In the genomic region with DNA sequence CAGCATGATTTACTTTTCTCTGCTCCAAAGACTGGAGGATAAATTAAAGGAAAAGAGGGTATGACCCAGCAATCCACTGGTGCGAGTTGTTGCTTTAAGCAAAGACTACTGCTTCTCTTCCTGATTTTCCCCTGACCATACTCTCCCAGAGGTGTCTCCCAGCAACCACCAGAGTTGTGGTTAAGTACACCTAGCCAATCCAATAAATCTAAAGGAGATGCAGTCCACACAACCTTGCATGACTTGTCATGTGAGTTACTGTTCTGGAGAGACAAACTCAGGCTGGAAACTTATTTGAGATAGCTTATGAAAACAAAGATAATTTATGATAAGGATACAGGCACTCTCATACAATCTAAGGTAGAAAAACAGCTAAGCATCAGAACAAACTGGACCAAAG, we compare ENCODE assay signal across 19 cellular contexts. TPM values are rescaled to one million over a fixed set of nuclear protein-coding genes. Genes with fewer than 3 reads are reported as not detected.
DNase-seq lines count a peak whose midpoint lies in the region; ATAC-seq and TF ChIP-seq lines count a peak whose summit lies in the region.
"Had no signal": no experiment of that assay in that cellular context is flagged by ENCODE, and none has a peak within 500 bp of the region (broad histone marks: within the 10 kb centered on the region; RNA-seq: fewer than 3 reads in every experiment).

No MANE protein-coding gene starts in this region.

- no peak overlapping the region for H2AFZ ChIP-seq in mammary epithelial cell (ENCODE audit: low read depth, low read length)

- H3K36me3 Mint-ChIP-seq in MCF 10A (ENCODE audit: insufficient read depth, unreplicated experiment) = no peaks in the 10 kb centered on the region

- 100% methylated on average over 1 of the region's 1 CpG for WGBS in mammary epithelial cell (ENCODE audit: low coverage, missing lambda C conversion rate)

- H3K4me1 Mint-ChIP-seq in MCF 10A (ENCODE audit: insufficient read depth, unreplicated experiment) = peaks cover 5% of the 10 kb centered on the region

- CTCF ChIA-PET in MCF 10A (lab: Yijun Ruan, JAX) (interaction anchor here (1.0 kb wide), 1 partner anchor 59 kb away, joined by 3 read pairs; no protein-coding TSS in a partner anchor), mammary epithelial cell (lab: Charles Lee; ENCODE audit: low non-redundant PET) (no interaction called here)

- TF ChIP-seq POLR2A in breast epithelium (IDR thresholded peaks at IDR 0.05) = no peak

- intact Hi-C loops in MCF 10A (cut with micrococcal nuclease) = no loop called here
- intact Hi-C loops in breast epithelium (cut with DNase I; ENCODE audit: low total_unique reads) = no loop called here
- intact Hi-C loops in mammary epithelial cell (cut with micrococcal nuclease) = no loop called here

- POLR2A ChIA-PET in MCF 10A (lab: Yijun Ruan, JAX) = interaction anchor here (2.5 to 3.1 kb wide), 3 partner anchors 9 to 171 kb away, joined by 9 to 10 read pairs (median 9); a partner anchor contains a TSS

- no peaks in the 10 kb centered on the region for H3K27me3 ChIP-seq in breast epithelium
- no peaks in the 10 kb centered on the region for H3K27me3 ChIP-seq in mammary epithelial cell (ENCODE audit: insufficient read depth, low read length)
- H3K27me3 ChIP-seq in WERI-Rb-1 (ENCODE audit: insufficient read depth, low read depth, severe bottlenecking) = no peaks in the 10 kb centered on the region
- H3K27me3 ChIP-seq: upper lobe of right lung had no signal

- peak overlapping the region; percentile 40 for H3K27ac Mint-ChIP-seq in MCF 10A (ENCODE audit: low read depth, unreplicated experiment)
- H3K27ac Mint-ChIP-seq: activated CD4-positive, alpha-beta memory T cell treated with anti-CD3 and anti-CD28 coated beads, Interleukin-2, amount 10 ng/mL, durations not matched to agents 7 days and 5 days; activated naive CD8-positive, alpha-beta T cell had no signal

- ATAC-seq in omental fat pad (ENCODE audit: low FRiP score) = no peak
- ATAC-seq: naive thymus-derived CD8-positive, alpha-beta T cell; psoas muscle; stimulated activated naive CD8-positive, alpha-beta T cell treated with anti-CD3 and anti-CD28 coated beads, Interleukin-15, Interleukin-2, amounts not matched to agents 100 U/mL and 50 U/mL, for 24 hours; upper lobe of right lung had no signal

- BruUV-seq in MCF 10A (replicated peaks; lab: Mats Ljungman, UMichigan) = no TSS peak
- no TSS peak for BruUV-seq in mammary epithelial cell (replicated peaks; lab: Mats Ljungman, UMichigan)

- H3K36me3 ChIP-seq in breast epithelium (no peaks in the 10 kb centered on the region), mammary epithelial cell (ENCODE audit: insufficient read depth, low read length) (no peaks in the 10 kb centered on the region), WERI-Rb-1 (no peaks in the 10 kb centered on the region)
- H3K36me3 ChIP-seq: upper lobe of right lung had no signal

- H3K4me3 ChIP-seq in breast epithelium (no peak overlapping the region), mammary epithelial cell (replicated peaks in 1 of 3; ENCODE audit: insufficient read depth in 1 of 3, low read depth in 2 of 3, low read length in 3 of 3) (no peak overlapping the region), WERI-Rb-1 (ENCODE audit: low read depth, low read length) (no peak overlapping the region)
- H3K4me3 ChIP-seq: psoas muscle, upper lobe of right lung had no signal

- H3K27me3 Mint-ChIP-seq in MCF 10A (ENCODE audit: insufficient read depth, unreplicated experiment) = no peaks in the 10 kb centered on the region
- H3K27me3 Mint-ChIP-seq: activated CD4-positive, alpha-beta memory T cell treated with anti-CD3 and anti-CD28 coated beads, Interleukin-2, amount 10 ng/mL, durations not matched to agents 7 days and 5 days; activated naive CD8-positive, alpha-beta T cell; naive thymus-derived CD8-positive, alpha-beta T cell had no signal

- no peaks in the 10 kb centered on the region for H4K20me1 ChIP-seq in mammary epithelial cell (ENCODE audit: insufficient read depth, low read length)

- TF ChIP-seq CTCF in MCF 10A (IDR thresholded peaks at IDR 0.05; ENCODE audit: unreplicated experiment) (no peak), breast epithelium (IDR thresholded peaks at IDR 0.05) (no peak), mammary epithelial cell (conservative IDR thresholded peaks at IDR 0.05 in 1 of 2, IDR thresholded peaks at IDR 0.05 in 1 of 2; ENCODE audit: extremely low read depth in 1 of 2, insufficient read depth in 1 of 2, low read depth in 1 of 2, low read length in 2 of 2) (no peak), WERI-Rb-1 (IDR thresholded peaks at IDR 0.05; ENCODE audit: low read depth, low read length) (no peak), omental fat pad (IDR thresholded peaks at IDR 0.05) (no peak)

- dilution Hi-C loops in mammary epithelial cell (cut with HindIII; ENCODE audit: low sequenced_read_pairs) = loop anchor here (10.0 kb wide), 1 partner anchor 51 kb away; no protein-coding TSS in a partner anchor

- H3K4me3 Mint-ChIP-seq in MCF 10A (ENCODE audit: unreplicated experiment) = no peak overlapping the region
- H3K4me3 Mint-ChIP-seq: activated CD4-positive, alpha-beta memory T cell treated with anti-CD3 and anti-CD28 coated beads, Interleukin-2, amount 10 ng/mL, durations not matched to agents 7 days and 5 days; activated naive CD8-positive, alpha-beta T cell; naive thymus-derived CD8-positive, alpha-beta T cell had no signal

- DNase-seq in MCF 10A (ENCODE audit: unreplicated experiment) (no peak), breast epithelium (ENCODE audit: low spot score in 2 of 2) (no peak), mammary epithelial cell (peak; percentile 49), mucosa of gallbladder (ENCODE audit: low spot score) (peak; percentile 22), WERI-Rb-1 (no peak), omental fat pad (ENCODE audit: low spot score) (no peak), COR-L47 (lab: John Stamatoyannopoulos, UW) (no peak)
- DNase-seq in activated effector memory CD4-positive, alpha-beta T cell treated with anti-CD3 and anti-CD28 coated beads, Interleukin-2, amount 50 U/mL, for 16 hours = no peak
- DNase-seq: activated CD4-positive, alpha-beta memory T cell treated with anti-CD3 and anti-CD28 coated beads, Interleukin-2, amount 10 ng/mL, durations not matched to agents 7 days and 5 days; activated T-cell treated with anti-CD3 and anti-CD28 coated beads, Interleukin-2, amount 50 U/mL, for 48 hours; Calu3; naive thymus-derived CD8-positive, alpha-beta T cell; NCI-H1930; NCI-H526 treated with DMSO at 0.1 percent for 48 hours; psoas muscle; stimulated activated naive CD8-positive, alpha-beta T cell treated with anti-CD3 and anti-CD28 coated beads, Interleukin-15, Interleukin-2, amounts not matched to agents 100 U/mL and 50 U/mL, for 24 hours; upper lobe of right lung had no signal

- H3K4me1 ChIP-seq in breast epithelium (no peaks in the 10 kb centered on the region), mammary epithelial cell (ENCODE audit: insufficient read depth, low read length) (no peaks in the 10 kb centered on the region)
- H3K4me1 ChIP-seq: upper lobe of right lung had no signal

- in situ Hi-C loops in mammary epithelial cell (cut with MboI; ENCODE audit: low sequenced_read_pairs in 2 of 2) = no loop called here

- no peak overlapping the region for H3K4me2 ChIP-seq in mammary epithelial cell (ENCODE audit: insufficient read depth, low read depth, low read length)

- H3K27ac ChIP-seq in breast epithelium (peak overlapping the region in 1 of 2 donors; percentile 40), mammary epithelial cell (ENCODE audit: insufficient read depth, low read depth, low read length) (no peak overlapping the region), WERI-Rb-1 (no peak overlapping the region)
- H3K27ac ChIP-seq: psoas muscle, upper lobe of right lung had no signal

- no peaks in the 10 kb centered on the region for H3K9me3 Mint-ChIP-seq in MCF 10A (ENCODE audit: unreplicated experiment)

- no peak overlapping the region for H3K9ac ChIP-seq in mammary epithelial cell (ENCODE audit: insufficient read depth, low read length)

- H3K9me3 ChIP-seq in breast epithelium = peaks cover 7 to 9% of the 10 kb centered on the region in 2 donors
- H3K9me3 ChIP-seq in mammary epithelial cell (replicated peaks; ENCODE audit: insufficient read depth, low read length) = peaks cover 8% of the 10 kb centered on the region
- H3K9me3 ChIP-seq in WERI-Rb-1 (ENCODE audit: severe bottlenecking) = peaks cover 3% of the 10 kb centered on the region
- H3K9me3 ChIP-seq: upper lobe of right lung had no signal

- no peaks in the 10 kb centered on the region for H3K79me2 ChIP-seq in mammary epithelial cell (ENCODE audit: insufficient read depth, low read length)

RNA-seq across cellular contexts. Expression of a gene that starts 11.9 kb away (rescaled TPM):
- total RNA-seq in MCF 10A (2022) = not detected in 2 replicates
- total RNA-seq in breast epithelium = under 1 TPM in 2 of 3 donors, not detected in 1; under 0.01 to 0.16 TPM
- not detected for total RNA-seq in mammary epithelial cell
- 0.06 TPM for polyA plus RNA-seq in mammary epithelial cell
- not detected for polyA minus RNA-seq in mammary epithelial cell
- not detected for total RNA-seq in mucosa of gallbladder
- total RNA-seq in omental fat pad = under 1 TPM in 3 of 4 donors, not detected in 1; 0.12 to 0.56 (median 0.13) TPM
- total RNA-seq: Calu3; liver; naive thymus-derived CD8-positive, alpha-beta T cell; upper lobe of right lung had no signal
- polyA plus RNA-seq: naive thymus-derived CD8-positive, alpha-beta T cell had no signal

Comparison
In these comparisons a context has a peak if more than half of its experiments do, and no peak if none do; other contexts are left out.
1. DNase-seq: peak in mammary epithelial cell (single experiment) and mucosa of gallbladder (single experiment); none in MCF 10A (single experiment), breast epithelium (0 of 2), WERI-Rb-1 (single experiment), activated effector memory CD4-positive, alpha-beta T cell treated with anti-CD3 and anti-CD28 coated beads, Interleukin-2, amount 50 U/mL, for 16 hours (single experiment), omental fat pad (single experiment) and COR-L47 (single experiment).